8 cellular contexts compared by ENCODE assay signal in genomic region chr15:58934521-58934920, GRCh38. TPM values are rescaled to one million over a fixed set of nuclear protein-coding genes. Genes with fewer than 3 reads are reported as not detected.
DNase-seq lines count a peak whose midpoint lies in the region; ATAC-seq, FAIRE-seq and TF ChIP-seq lines count a peak whose summit lies in the region.

No MANE protein-coding gene starts in this region.

- peaks cover 38% of the 10 kb centered on the region for H3K79me2 ChIP-seq in astrocyte (ENCODE audit: insufficient read depth, low read length)

- no peak for ATAC-seq in stimulated activated naive CD8-positive, alpha-beta T cell treated with anti-CD3 and anti-CD28 coated beads, Interleukin-15, Interleukin-2, amounts not matched to agents 100 U/mL and 50 U/mL, for 24 hours
- no peak for ATAC-seq in GM21723 (IDR thresholded peaks at IDR 0.05; ENCODE audit: unreplicated experiment)

- peak overlapping the region; percentile 86 for H3K4me2 ChIP-seq in astrocyte (ENCODE audit: low read length)

- H4K20me1 ChIP-seq in astrocyte (ENCODE audit: insufficient read depth, low read length), result peaks cover 15% of the 10 kb centered on the region

- H3K27me3 Mint-ChIP-seq in stimulated activated naive CD8-positive, alpha-beta T cell treated with anti-CD3 and anti-CD28 coated beads, Interleukin-15, Interleukin-2, amounts not matched to agents 100 ng/mL and 50 ng/mL, for 24 hours, result no peaks in the 10 kb centered on the region
- H3K27me3 Mint-ChIP-seq in astrocyte (ENCODE audit: low read depth, unreplicated experiment), result no peaks in the 10 kb centered on the region
- H3K27me3 Mint-ChIP-seq in mesothelial cell of epicardium (ENCODE audit: low read depth), result no peaks in the 10 kb centered on the region

- TF ChIP-seq CTCF in astrocyte (IDR thresholded peaks at IDR 0.05; ENCODE audit: insufficient read depth, low read depth, low read length) (no peak), mesothelial cell of epicardium (IDR thresholded peaks at IDR 0.05; ENCODE audit: unreplicated experiment) (no peak), lower leg skin (IDR thresholded peaks at IDR 0.05) (no peak)

- H3K36me3 Mint-ChIP-seq in stimulated activated naive CD8-positive, alpha-beta T cell treated with anti-CD3 and anti-CD28 coated beads, Interleukin-15, Interleukin-2, amounts not matched to agents 100 ng/mL and 50 ng/mL, for 24 hours (ENCODE audit: low read depth), result peaks cover 13% of the 10 kb centered on the region
- H3K36me3 Mint-ChIP-seq in astrocyte (ENCODE audit: low read depth, unreplicated experiment) (no peaks in the 10 kb centered on the region), mesothelial cell of epicardium (no peaks in the 10 kb centered on the region)

- peak overlapping the region; percentile 97 for H3K9ac ChIP-seq in astrocyte (ENCODE audit: low read length)

- H3K27ac ChIP-seq in astrocyte (ENCODE audit: low read depth, low read length), result peak overlapping the region; percentile 96

- DNase-seq in stimulated activated naive CD8-positive, alpha-beta T cell treated with anti-CD3 and anti-CD28 coated beads, Interleukin-15, Interleukin-2, amounts not matched to agents 100 U/mL and 50 U/mL, for 24 hours, result no peak
- DNase-seq in astrocyte (ENCODE audit: low read depth) (no peak), mesothelial cell of epicardium (ENCODE audit: low spot score in 2 of 2, unreplicated experiment in 2 of 2) (no peak), erythroblast (lab: John Stamatoyannopoulos, UW) (no peak), lower leg skin (ENCODE audit: low spot score in 2 of 2) (no peak)
- DNase-seq in stimulated activated naive CD4-positive, alpha-beta T cell treated with Interleukin-2 at 50 U/mL for 16 hours (lab: John Stamatoyannopoulos, UW), result no peak

- H3K4me1 Mint-ChIP-seq in stimulated activated naive CD8-positive, alpha-beta T cell treated with anti-CD3 and anti-CD28 coated beads, Interleukin-15, Interleukin-2, amounts not matched to agents 100 ng/mL and 50 ng/mL, for 24 hours (ENCODE audit: low read depth), result peaks cover 26% of the 10 kb centered on the region
- H3K4me1 Mint-ChIP-seq in astrocyte (ENCODE audit: low read depth, unreplicated experiment), result peaks cover 4% of the 10 kb centered on the region
- H3K4me1 Mint-ChIP-seq in mesothelial cell of epicardium, result peaks cover 25% of the 10 kb centered on the region

- peak overlapping the region; percentile 93 for H3K4me3 Mint-ChIP-seq in stimulated activated naive CD8-positive, alpha-beta T cell treated with anti-CD3 and anti-CD28 coated beads, Interleukin-15, Interleukin-2, amounts not matched to agents 100 ng/mL and 50 ng/mL, for 24 hours
- peak overlapping the region; percentile 89 for H3K4me3 Mint-ChIP-seq in astrocyte (ENCODE audit: unreplicated experiment)
- peak overlapping the region; percentile 98 for H3K4me3 Mint-ChIP-seq in mesothelial cell of epicardium

- peak overlapping the region; percentile 96 for H3K27ac Mint-ChIP-seq in stimulated activated naive CD8-positive, alpha-beta T cell treated with anti-CD3 and anti-CD28 coated beads, Interleukin-15, Interleukin-2, amounts not matched to agents 100 ng/mL and 50 ng/mL, for 24 hours
- H3K27ac Mint-ChIP-seq in astrocyte (ENCODE audit: unreplicated experiment) (peak overlapping the region; percentile 91), mesothelial cell of epicardium (peak overlapping the region; percentile 96)

- H2AFZ ChIP-seq in astrocyte (ENCODE audit: low read depth, low read length), result peak overlapping the region; percentile 74

- H3K27me3 ChIP-seq in astrocyte (ENCODE audit: insufficient read depth, low read length), result no peaks in the 10 kb centered on the region

- WGBS in lower leg skin, 2 donors, result 70 to 75% methylated on average over 4 of the region's 4 CpGs

- no peak for FAIRE-seq in astrocyte (lab: Jason Lieb, UNC)

- no peak for TF ChIP-seq POLR2A in erythroblast (IDR thresholded peaks at IDR 0.05; ENCODE audit: low read length)
- TF ChIP-seq POLR2A in lower leg skin (IDR thresholded peaks at IDR 0.05), result no peak

- peaks cover 15% of the 10 kb centered on the region for H3K4me1 ChIP-seq in astrocyte (ENCODE audit: insufficient read depth, low read length)

- H3K4me3 ChIP-seq in astrocyte (ENCODE audit: insufficient read depth, low read depth, low read length) (peak overlapping the region; percentile 90), lower leg skin (ENCODE audit: low read depth, poor library complexity, severe bottlenecking) (no peak overlapping the region)

- no peaks in the 10 kb centered on the region for H3K9me3 ChIP-seq in astrocyte (ENCODE audit: insufficient read depth, low read depth, low read length)

- no peaks in the 10 kb centered on the region for H3K36me3 ChIP-seq in astrocyte (ENCODE audit: insufficient read depth, low read length)

- no peaks in the 10 kb centered on the region for H3K9me3 Mint-ChIP-seq in stimulated activated naive CD8-positive, alpha-beta T cell treated with anti-CD3 and anti-CD28 coated beads, Interleukin-15, Interleukin-2, amounts not matched to agents 100 ng/mL and 50 ng/mL, for 24 hours
- H3K9me3 Mint-ChIP-seq in astrocyte (ENCODE audit: unreplicated experiment), result no peaks in the 10 kb centered on the region
- H3K9me3 Mint-ChIP-seq in mesothelial cell of epicardium, result peaks cover 4% of the 10 kb centered on the region

- intact Hi-C loops in lower leg skin (cut with DNase I; ENCODE audit: low total_unique reads), result no loop called here

RNA-seq across cellular contexts. Expression of gene SLTM, which starts 1.0 kb away (rescaled TPM):
- total RNA-seq in astrocyte (52.4 and 68.2 TPM in 2 replicates), mesothelial cell of epicardium (111 to 116 TPM (median 111 TPM) in 3 replicates), lower leg skin (100 to 1,000 TPM in 1 of 4 donors, 10 to 100 TPM in 3; 85.3 to 125 (median 93.3) TPM)

RNA-seq across cellular contexts. Expression of gene RNF111, which starts 52.9 kb away (rescaled TPM):
- total RNA-seq in astrocyte, result 33.2 and 44.1 TPM in 2 replicates
- total RNA-seq in mesothelial cell of epicardium, result 41.4 to 43.0 TPM (median 42.0 TPM) in 3 replicates
- total RNA-seq in lower leg skin, result 10 to 100 TPM; 14.9 to 27.9 (median 22.6) TPM
